9 cellular contexts compared by ENCODE assay signal in the genomic region with DNA sequence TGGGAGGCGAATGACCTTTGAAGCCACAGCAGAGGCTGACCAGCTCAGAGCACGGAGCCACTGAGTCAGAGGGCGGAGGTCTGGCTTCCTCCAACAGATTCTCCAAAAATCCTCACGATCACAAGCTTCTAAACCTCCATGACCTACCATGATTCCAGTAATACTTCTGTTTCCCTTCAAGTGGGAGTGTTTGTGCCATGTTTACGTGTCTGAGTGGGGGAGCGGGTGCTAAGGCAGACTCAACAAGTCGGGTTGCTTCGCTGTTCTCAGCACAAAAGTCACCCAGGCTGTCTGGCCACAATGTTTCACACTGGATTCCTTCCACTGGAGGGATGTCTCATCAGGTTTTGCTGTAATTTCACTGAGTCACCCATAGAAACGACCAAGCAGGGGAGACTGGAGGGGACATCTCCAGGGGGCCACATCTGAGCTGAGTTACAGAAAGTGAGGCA.
DNase-seq lines count a peak whose midpoint lies in the region; ATAC-seq, FAIRE-seq and TF ChIP-seq lines count a peak whose summit lies in the region.
"Had no signal": no experiment of that assay in that cellular context is flagged by ENCODE, and none has a peak within 500 bp of the region (broad histone marks: within the 10 kb centered on the region; RNA-seq: fewer than 3 reads in every experiment).

No MANE protein-coding gene starts in this region.

- H3K9me3 Mint-ChIP-seq in CD8-positive, alpha-beta T cell = no peaks in the 10 kb centered on the region

- no peak for ATAC-seq in CD8-positive, alpha-beta T cell
- no peak for ATAC-seq in GM19324 (IDR thresholded peaks at IDR 0.05; ENCODE audit: low FRiP score, unreplicated experiment)
- ATAC-seq in HG02852 (IDR thresholded peaks at IDR 0.05; ENCODE audit: unreplicated experiment) = no peak

- no peaks in the 10 kb centered on the region for H3K27me3 Mint-ChIP-seq in CD8-positive, alpha-beta T cell (ENCODE audit: low read depth)

- no peak for FAIRE-seq in GM19239 (lab: Jason Lieb, UNC)

- intact Hi-C loops in CD8-positive, alpha-beta T cell (cut with DNase I, micrococcal nuclease) = no loop called here

- peaks cover 76% of the 10 kb centered on the region for H3K4me1 Mint-ChIP-seq in CD8-positive, alpha-beta T cell (ENCODE audit: low read depth)

- CTCF ChIA-PET in CD8-positive, alpha-beta T cell (lab: Charles Lee) = interaction anchor here (0.6 to 1.5 kb wide), 3 partner anchors 184 to 685 kb away, joined by 3 to 4 read pairs (median 3); no protein-coding TSS in a partner anchor

- DNase-seq in CD8-positive, alpha-beta T cell = no peak
- DNase-seq in RKO (ENCODE audit: low spot score) = peak; percentile 28
- DNase-seq in epithelial cell of proximal tubule (ENCODE audit: low read depth) = no peak
- DNase-seq in retinal pigment epithelial cell (ENCODE audit: low read depth) = no peak
- DNase-seq in activated CD8-positive, alpha-beta memory T cell treated with anti-CD3 and anti-CD28 coated beads, Interleukin-2, amount 50 U/mL, for 48 hours = no peak
- DNase-seq in GM19239 (ENCODE audit: insufficient read length, low spot score) = no peak
- DNase-seq: psoas muscle had no signal

- H3K9me3 ChIP-seq in CD8-positive, alpha-beta T cell (ENCODE audit: low read length) = no peaks in the 10 kb centered on the region
- H3K9me3 ChIP-seq: psoas muscle had no signal

- peaks cover 7% of the 10 kb centered on the region for H3K36me3 ChIP-seq in CD8-positive, alpha-beta T cell (ENCODE audit: insufficient read depth, low read length)

- H3K27ac Mint-ChIP-seq in CD8-positive, alpha-beta T cell = peak overlapping the region; percentile 60

- H3K36me3 Mint-ChIP-seq in CD8-positive, alpha-beta T cell = peaks cover 69% of the 10 kb centered on the region

- no peak overlapping the region for H3K4me3 ChIP-seq in CD8-positive, alpha-beta T cell (ENCODE audit: low read depth, low read length)
- H3K4me3 ChIP-seq in epithelial cell of proximal tubule (ENCODE audit: low read depth, low read length) = no peak overlapping the region
- no peak overlapping the region for H3K4me3 ChIP-seq in retinal pigment epithelial cell (ENCODE audit: low read length)
- H3K4me3 ChIP-seq: psoas muscle had no signal

- POLR2A ChIA-PET in CD8-positive, alpha-beta T cell (lab: Charles Lee) = no interaction called here

- no peak overlapping the region for H3K4me3 Mint-ChIP-seq in CD8-positive, alpha-beta T cell

- H3K4me1 ChIP-seq in CD8-positive, alpha-beta T cell (ENCODE audit: insufficient read depth, low read length) = peaks cover 37% of the 10 kb centered on the region

- TF ChIP-seq CTCF in CD8-positive, alpha-beta T cell (IDR thresholded peaks at IDR 0.05) = no peak
- TF ChIP-seq CTCF in epithelial cell of proximal tubule (conservative IDR thresholded peaks at IDR 0.05; ENCODE audit: low read depth, low read length) = peak; percentile 49
- TF ChIP-seq CTCF in retinal pigment epithelial cell (conservative IDR thresholded peaks at IDR 0.05; ENCODE audit: low read depth, low read length) = peak; percentile 40

- H3K27ac ChIP-seq in CD8-positive, alpha-beta T cell (ENCODE audit: low read depth, low read length) = no peak overlapping the region
- H3K27ac ChIP-seq: psoas muscle had no signal

- H3K27me3 ChIP-seq in CD8-positive, alpha-beta T cell (ENCODE audit: insufficient read depth, low read length) = no peaks in the 10 kb centered on the region
